8 cellular contexts compared by ENCODE assay signal in genomic region chr3:194306109-194306686, GRCh38. TPM values are rescaled to one million over a fixed set of nuclear protein-coding genes. Genes with fewer than 3 reads are reported as not detected.
DNase-seq lines count a peak whose midpoint lies in the region; ATAC-seq and TF ChIP-seq lines count a peak whose summit lies in the region.

No MANE protein-coding gene starts in this region.

- H3K27ac Mint-ChIP-seq in activated naive CD8-positive, alpha-beta T cell treated with anti-CD3 and anti-CD28 coated beads, Interleukin-2, amount 10 ng/mL, durations not matched to agents 7 days and 5 days = peak overlapping the region; percentile 73

- POLR2A ChIA-PET in activated naive CD8-positive, alpha-beta T cell treated with anti-CD3 and anti-CD28 coated beads, Interleukin-2, amount 10 ng/mL, durations not matched to agents 7 days and 5 days (lab: Charles Lee) = no interaction called here

- no peak for TF ChIP-seq CTCF in GM13977 (IDR thresholded peaks at IDR 0.05; ENCODE audit: extremely low read depth, insufficient read depth, missing control alignments)

- peaks cover 21% of the 10 kb centered on the region for H3K27me3 Mint-ChIP-seq in activated naive CD8-positive, alpha-beta T cell treated with anti-CD3 and anti-CD28 coated beads, Interleukin-2, amount 10 ng/mL, durations not matched to agents 7 days and 5 days

- in situ Hi-C loops in GM13977 (cut with MboI; ENCODE audit: low pct_unique_long_range_greater_than_20kb, low sequenced_read_pairs, unreplicated experiment) = loop anchor here (25.0 kb wide), 1 partner anchor 644 kb away; no protein-coding TSS in a partner anchor

- H3K4me1 Mint-ChIP-seq in activated naive CD8-positive, alpha-beta T cell treated with anti-CD3 and anti-CD28 coated beads, Interleukin-2, amount 10 ng/mL, durations not matched to agents 7 days and 5 days = peaks cover 45% of the 10 kb centered on the region

- peaks cover 3% of the 10 kb centered on the region for H3K9me3 Mint-ChIP-seq in activated naive CD8-positive, alpha-beta T cell treated with anti-CD3 and anti-CD28 coated beads, Interleukin-2, amount 10 ng/mL, durations not matched to agents 7 days and 5 days

- DNase-seq in NCI-H510A (lab: John Stamatoyannopoulos, UW) (peak; percentile 30), GM13977 (ENCODE audit: low spot score) (no peak), 8988T (no peak), NCI-H187 (lab: John Stamatoyannopoulos, UW) (no peak), GOT3 (lab: John Stamatoyannopoulos, UW) (no peak)
- peak; percentile 70 for DNase-seq in activated naive CD8-positive, alpha-beta T cell treated with anti-CD3 and anti-CD28 coated beads, Interleukin-2, amount 10 ng/mL, durations not matched to agents 7 days and 5 days

- peaks cover 10% of the 10 kb centered on the region for H3K36me3 Mint-ChIP-seq in activated naive CD8-positive, alpha-beta T cell treated with anti-CD3 and anti-CD28 coated beads, Interleukin-2, amount 10 ng/mL, durations not matched to agents 7 days and 5 days

- ATAC-seq in GM18870 (IDR thresholded peaks at IDR 0.05; ENCODE audit: unreplicated experiment) (peak; percentile 37), HG02798 (IDR thresholded peaks at IDR 0.05; ENCODE audit: poor library complexity, unreplicated experiment) (peak; percentile 47)
- ATAC-seq in activated naive CD8-positive, alpha-beta T cell treated with anti-CD3 and anti-CD28 coated beads, Interleukin-2, amount 10 ng/mL, durations not matched to agents 7 days and 5 days (ENCODE audit: low read depth) = peak; percentile 63

- H3K4me3 Mint-ChIP-seq in activated naive CD8-positive, alpha-beta T cell treated with anti-CD3 and anti-CD28 coated beads, Interleukin-2, amount 10 ng/mL, durations not matched to agents 7 days and 5 days = peak overlapping the region; percentile 73

RNA-seq across cellular contexts. Expression of gene CPN2, which starts 44.9 kb away (rescaled TPM):
- total RNA-seq in activated naive CD8-positive, alpha-beta T cell treated with anti-CD3 and anti-CD28 coated beads, Interleukin-2, amount 10 ng/mL, durations not matched to agents 7 days and 5 days = not detected

Comparison
In these comparisons a context has a peak if more than half of its experiments do, and no peak if none do; other contexts are left out.
1. DNase-seq: peak in NCI-H510A (single experiment) and activated naive CD8-positive, alpha-beta T cell treated with anti-CD3 and anti-CD28 coated beads, Interleukin-2, amount 10 ng/mL, durations not matched to agents 7 days and 5 days (single experiment); none in GM13977 (single experiment), 8988T (single experiment), NCI-H187 (0 of 2) and GOT3 (single experiment).
2. Peak in every context shown above with its lines, with median percentiles within 50 percentile points of each other: ATAC-seq.